17 cellular contexts compared by ENCODE assay signal in the genomic region with DNA sequence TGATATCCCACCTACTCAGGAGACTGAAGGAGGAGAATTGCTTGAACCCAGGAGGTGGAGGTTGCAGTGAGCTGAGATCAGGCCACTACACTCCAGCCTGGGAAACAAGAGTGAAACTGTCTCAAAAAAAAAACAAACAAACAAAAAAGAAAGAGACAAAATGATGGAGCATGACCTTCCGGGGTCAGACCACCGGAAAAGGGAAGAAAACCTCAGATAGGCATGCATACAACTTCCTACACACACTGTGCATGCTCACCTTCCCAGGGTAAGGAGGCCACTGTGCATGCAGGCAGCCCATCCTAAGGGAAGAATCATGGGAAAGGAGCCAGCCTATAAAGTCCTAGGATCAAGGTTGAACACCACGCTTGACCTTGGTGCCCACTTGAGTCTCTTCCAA. TPM values are rescaled to one million over a fixed set of nuclear protein-coding genes. Genes with fewer than 3 reads are reported as not detected.
A peak's percentile ranks its signal among the peaks of the same experiment; 100 is the strongest.
DNase-seq lines count a peak whose midpoint lies in the region; ATAC-seq and TF ChIP-seq lines count a peak whose summit lies in the region.
"Had no signal": no experiment of that assay in that cellular context is flagged by ENCODE, and none has a peak within 500 bp of the region (broad histone marks: within the 10 kb centered on the region; RNA-seq: fewer than 3 reads in every experiment).

No MANE protein-coding gene starts in this region.

- CTCF ChIA-PET in activated CD4-positive, alpha-beta memory T cell treated with anti-CD3 and anti-CD28 coated beads, Interleukin-2, amount 10 ng/mL, durations not matched to agents 7 days and 5 days (lab: Charles Lee), result no interaction called here
- CTCF ChIA-PET in activated CD4-positive, alpha-beta memory T cell treated with anti-CD3 and anti-CD28 coated beads for 36 hours (lab: Charles Lee), result no interaction called here

- intact Hi-C loops in activated CD4-positive, alpha-beta memory T cell treated with anti-CD3 and anti-CD28 coated beads for 36 hours (cut with micrococcal nuclease), result no loop called here
- intact Hi-C loops in CD14-positive monocyte (cut with micrococcal nuclease), result no loop called here

- peaks cover 0 to 37% (median 23%) of the 10 kb centered on the region in 11 experiments; a peak in 20 of 22 replicates for H3K9me3 ChIP-seq in BLaER1 treated with 17β-estradiol and CSF1 and Interleukin-3, amounts not matched to agents 10 nM and 100 nM (replicated peaks in 1 of 11)
- H3K9me3 ChIP-seq in KOPT-K1 (ENCODE audit: insufficient read depth, low read length, poor library complexity, severe bottlenecking) (peaks cover 15% of the 10 kb centered on the region), neutrophil (no peaks in the 10 kb centered on the region)
- H3K9me3 ChIP-seq: Caco-2, HAP-1 had no signal

- no peak overlapping the region for H3K9ac ChIP-seq in BLaER1 treated with 17β-estradiol and CSF1 and Interleukin-3, amounts not matched to agents 10 nM and 100 nM
- H3K9ac ChIP-seq: GM23248 had no signal

- H3K4me3 Mint-ChIP-seq in activated CD4-positive, alpha-beta memory T cell treated with anti-CD3 and anti-CD28 coated beads, Interleukin-2, amount 10 ng/mL, durations not matched to agents 7 days and 5 days, result no peak overlapping the region
- no peak overlapping the region for H3K4me3 Mint-ChIP-seq in activated CD4-positive, alpha-beta memory T cell treated with anti-CD3 and anti-CD28 coated beads for 36 hours
- no peak overlapping the region for H3K4me3 Mint-ChIP-seq in CD14-positive monocyte
- H3K4me3 Mint-ChIP-seq: CD4-positive, alpha-beta T cell had no signal

- POLR2A ChIA-PET in activated CD4-positive, alpha-beta memory T cell treated with anti-CD3 and anti-CD28 coated beads, Interleukin-2, amount 10 ng/mL, durations not matched to agents 7 days and 5 days (lab: Charles Lee), result interaction anchor here (4.2 kb wide), 1 partner anchor 52 kb away, joined by 41 read pairs; the partner anchor contains the start of gene CORO1A
- POLR2A ChIA-PET in activated CD4-positive, alpha-beta memory T cell treated with anti-CD3 and anti-CD28 coated beads for 36 hours (lab: Charles Lee), result no interaction called here

- no peaks in the 10 kb centered on the region for H3K36me3 ChIP-seq in BLaER1 treated with 17β-estradiol and CSF1 and Interleukin-3, amounts not matched to agents 10 nM and 100 nM
- H3K36me3 ChIP-seq in KOPT-K1 (ENCODE audit: insufficient read depth, low read length), result no peaks in the 10 kb centered on the region
- no peaks in the 10 kb centered on the region for H3K36me3 ChIP-seq in neutrophil
- H3K36me3 ChIP-seq: HAP-1 had no signal

- no peaks in the 10 kb centered on the region for H4K20me1 ChIP-seq in BLaER1 treated with 17β-estradiol and CSF1 and Interleukin-3, amounts not matched to agents 10 nM and 100 nM

- no peak for ATAC-seq in HG02885 (IDR thresholded peaks at IDR 0.05; ENCODE audit: poor library complexity, unreplicated experiment)

- H3K4me2 ChIP-seq in BLaER1 treated with 17β-estradiol and CSF1 and Interleukin-3, amounts not matched to agents 10 nM and 100 nM, result peak overlapping the region; percentile 43 to 76 (median 63)

- H3K9me3 Mint-ChIP-seq in activated CD4-positive, alpha-beta memory T cell treated with anti-CD3 and anti-CD28 coated beads, Interleukin-2, amount 10 ng/mL, durations not matched to agents 7 days and 5 days, result peaks cover 2% of the 10 kb centered on the region
- H3K9me3 Mint-ChIP-seq in activated CD4-positive, alpha-beta memory T cell treated with anti-CD3 and anti-CD28 coated beads for 36 hours, result no peaks in the 10 kb centered on the region
- peaks cover 0 to 2% (median 0%) of the 10 kb centered on the region in 7 donors for H3K9me3 Mint-ChIP-seq in CD14-positive monocyte
- H3K9me3 Mint-ChIP-seq: CD4-positive, alpha-beta T cell had no signal

- DNase-seq in activated CD4-positive, alpha-beta memory T cell treated with anti-CD3 and anti-CD28 coated beads, Interleukin-2, amount 10 ng/mL, durations not matched to agents 7 days and 5 days, result no peak
- no peak for DNase-seq in activated CD4-positive, alpha-beta memory T cell treated with anti-CD3 and anti-CD28 coated beads for 36 hours
- DNase-seq in CD14-positive monocyte (ENCODE audit: low spot score), result no peak
- DNase-seq: 8988T; C1 segment of cervical spinal cord; Caco-2; CD4-positive, alpha-beta T cell; GDM1; GM23248 had no signal

- peak overlapping the region in 7 of 11 experiments; percentile 5 to 69 (median 38); a peak in 12 of 22 replicates for H3K27ac ChIP-seq in BLaER1 treated with 17β-estradiol and CSF1 and Interleukin-3, amounts not matched to agents 10 nM and 100 nM
- peak overlapping the region; percentile 34 for H3K27ac ChIP-seq in KOPT-K1 (ENCODE audit: low read depth, low read length, poor library complexity, severe bottlenecking)
- H3K27ac ChIP-seq in neutrophil, result peak overlapping the region; percentile 44
- H3K27ac ChIP-seq: GM23248 had no signal

- TF ChIP-seq CTCF in neutrophil (IDR thresholded peaks at IDR 0.05) (no peak), CD14-positive monocyte (IDR thresholded peaks at IDR 0.05) (no peak)

- peaks cover 11% of the 10 kb centered on the region for H3K4me1 Mint-ChIP-seq in activated CD4-positive, alpha-beta memory T cell treated with anti-CD3 and anti-CD28 coated beads, Interleukin-2, amount 10 ng/mL, durations not matched to agents 7 days and 5 days
- H3K4me1 Mint-ChIP-seq in activated CD4-positive, alpha-beta memory T cell treated with anti-CD3 and anti-CD28 coated beads for 36 hours (ENCODE audit: low read depth), result peaks cover 4% of the 10 kb centered on the region
- peaks cover 28% of the 10 kb centered on the region for H3K4me1 Mint-ChIP-seq in CD14-positive monocyte

- H3K27me3 ChIP-seq in BLaER1 treated with 17β-estradiol and CSF1 and Interleukin-3, amounts not matched to agents 10 nM and 100 nM, result no peaks in the 10 kb centered on the region
- H3K27me3 ChIP-seq in neutrophil, result no peaks in the 10 kb centered on the region

- peaks cover 9% of the 10 kb centered on the region for H3K36me3 Mint-ChIP-seq in activated CD4-positive, alpha-beta memory T cell treated with anti-CD3 and anti-CD28 coated beads, Interleukin-2, amount 10 ng/mL, durations not matched to agents 7 days and 5 days (ENCODE audit: low read depth)
- H3K36me3 Mint-ChIP-seq in activated CD4-positive, alpha-beta memory T cell treated with anti-CD3 and anti-CD28 coated beads for 36 hours, result no peaks in the 10 kb centered on the region
- H3K36me3 Mint-ChIP-seq in CD14-positive monocyte, result no peaks in the 10 kb centered on the region

- peak overlapping the region; percentile 10 for H3K27ac Mint-ChIP-seq in activated CD4-positive, alpha-beta memory T cell treated with anti-CD3 and anti-CD28 coated beads, Interleukin-2, amount 10 ng/mL, durations not matched to agents 7 days and 5 days
- H3K27ac Mint-ChIP-seq in activated CD4-positive, alpha-beta memory T cell treated with anti-CD3 and anti-CD28 coated beads for 36 hours, result no peak overlapping the region
- H3K27ac Mint-ChIP-seq in CD14-positive monocyte, result peak overlapping the region in 3 of 7 donors; percentile 18 to 48 (median 26)
- H3K27ac Mint-ChIP-seq: CD4-positive, alpha-beta T cell had no signal

- H3K4me3 ChIP-seq in BLaER1 treated with 17β-estradiol and CSF1 and Interleukin-3, amounts not matched to agents 10 nM and 100 nM, result peak overlapping the region in 1 of 10 experiments; percentile 0; a peak in 1 of 20 replicates
- H3K4me3 ChIP-seq in neutrophil (ENCODE audit: low read depth in 1 of 2, low read length in 1 of 2), result no peak overlapping the region
- H3K4me3 ChIP-seq: GM23248, HAP-1 had no signal

- H3K4me1 ChIP-seq in BLaER1 treated with 17β-estradiol and CSF1 and Interleukin-3, amounts not matched to agents 10 nM and 100 nM, result peaks cover 27 to 59% (median 34%) of the 10 kb centered on the region in 10 experiments
- H3K4me1 ChIP-seq in neutrophil (ENCODE audit: control insufficient read depth in 1 of 2, insufficient read depth in 1 of 2, low read depth in 1 of 2, low read length in 1 of 2), result peaks cover 12 to 25% of the 10 kb centered on the region in 2 experiments
- H3K4me1 ChIP-seq: Caco-2, HAP-1 had no signal

- H3K27me3 Mint-ChIP-seq in activated CD4-positive, alpha-beta memory T cell treated with anti-CD3 and anti-CD28 coated beads, Interleukin-2, amount 10 ng/mL, durations not matched to agents 7 days and 5 days, result no peaks in the 10 kb centered on the region
- no peaks in the 10 kb centered on the region for H3K27me3 Mint-ChIP-seq in activated CD4-positive, alpha-beta memory T cell treated with anti-CD3 and anti-CD28 coated beads for 36 hours
- H3K27me3 Mint-ChIP-seq in CD14-positive monocyte (ENCODE audit: low read depth in 3 of 3), result peaks cover 0 to 4% (median 3%) of the 10 kb centered on the region in 3 donors
- H3K27me3 Mint-ChIP-seq: CD4-positive, alpha-beta T cell had no signal

RNA-seq across cellular contexts. Expression of gene MAPK3, which starts 9.6 kb away (rescaled TPM):
- total RNA-seq in activated CD4-positive, alpha-beta memory T cell treated with anti-CD3 and anti-CD28 coated beads, Interleukin-2, amount 10 ng/mL, durations not matched to agents 7 days and 5 days, result 100 to 1,000 TPM; 108 to 111 TPM
- 10 to 100 TPM; 85.5 to 93.1 TPM for total RNA-seq in activated CD4-positive, alpha-beta memory T cell treated with anti-CD3 and anti-CD28 coated beads for 36 hours
- polyA plus RNA-seq in CD14-positive monocyte, result 10 to 100 TPM in 1 of 2 donors, 1 to 10 TPM in 1; 8.1 to 10.2 TPM

RNA-seq across cellular contexts. Expression of gene GDPD3, which starts 19.3 kb away (rescaled TPM):
- 10 to 100 TPM; 11.5 to 12.3 TPM for total RNA-seq in activated CD4-positive, alpha-beta memory T cell treated with anti-CD3 and anti-CD28 coated beads, Interleukin-2, amount 10 ng/mL, durations not matched to agents 7 days and 5 days
- total RNA-seq in activated CD4-positive, alpha-beta memory T cell treated with anti-CD3 and anti-CD28 coated beads for 36 hours, result 1 to 10 TPM; 5.3 to 9.9 TPM
- polyA plus RNA-seq in CD14-positive monocyte, result not detected
- total RNA-seq: H4 had no signal

RNA-seq across cellular contexts. Expression of gene YPEL3, which starts 36.6 kb away (rescaled TPM):
- total RNA-seq in activated CD4-positive, alpha-beta memory T cell treated with anti-CD3 and anti-CD28 coated beads, Interleukin-2, amount 10 ng/mL, durations not matched to agents 7 days and 5 days, result 100 to 1,000 TPM in 1 of 2 experiments, 10 to 100 TPM in 1; 99.4 to 106 TPM
- total RNA-seq in activated CD4-positive, alpha-beta memory T cell treated with anti-CD3 and anti-CD28 coated beads for 36 hours, result 10 to 100 TPM; 32.5 to 36.9 TPM
- 100 to 1,000 TPM; 182 to 235 TPM for polyA plus RNA-seq in CD14-positive monocyte

RNA-seq across cellular contexts. Expression of gene TBX6, which starts 40.9 kb away (rescaled TPM):
- 1 to 10 TPM; 1.9 to 2.5 TPM for total RNA-seq in activated CD4-positive, alpha-beta memory T cell treated with anti-CD3 and anti-CD28 coated beads, Interleukin-2, amount 10 ng/mL, durations not matched to agents 7 days and 5 days
- 1 to 10 TPM; 2.3 to 2.9 TPM for total RNA-seq in activated CD4-positive, alpha-beta memory T cell treated with anti-CD3 and anti-CD28 coated beads for 36 hours
- polyA plus RNA-seq in CD14-positive monocyte, result under 1 TPM; 0.10 to 0.11 TPM
- total RNA-seq: Daoy, H4 had no signal
- polyA plus RNA-seq: AG04450 had no signal

RNA-seq across cellular contexts. Expression of gene CORO1A, which starts 50.8 kb away (rescaled TPM):
- total RNA-seq in activated CD4-positive, alpha-beta memory T cell treated with anti-CD3 and anti-CD28 coated beads, Interleukin-2, amount 10 ng/mL, durations not matched to agents 7 days and 5 days, result 1,000 to 10,000 TPM; 1,737 to 1,754 TPM
- total RNA-seq in activated CD4-positive, alpha-beta memory T cell treated with anti-CD3 and anti-CD28 coated beads for 36 hours, result 1,000 to 10,000 TPM; 1,027 to 1,051 TPM
- polyA plus RNA-seq in CD14-positive monocyte, result 1,000 to 10,000 TPM; 1,314 to 1,346 TPM
